ENCODE assay signal across 20 cellular contexts in the genomic region with DNA sequence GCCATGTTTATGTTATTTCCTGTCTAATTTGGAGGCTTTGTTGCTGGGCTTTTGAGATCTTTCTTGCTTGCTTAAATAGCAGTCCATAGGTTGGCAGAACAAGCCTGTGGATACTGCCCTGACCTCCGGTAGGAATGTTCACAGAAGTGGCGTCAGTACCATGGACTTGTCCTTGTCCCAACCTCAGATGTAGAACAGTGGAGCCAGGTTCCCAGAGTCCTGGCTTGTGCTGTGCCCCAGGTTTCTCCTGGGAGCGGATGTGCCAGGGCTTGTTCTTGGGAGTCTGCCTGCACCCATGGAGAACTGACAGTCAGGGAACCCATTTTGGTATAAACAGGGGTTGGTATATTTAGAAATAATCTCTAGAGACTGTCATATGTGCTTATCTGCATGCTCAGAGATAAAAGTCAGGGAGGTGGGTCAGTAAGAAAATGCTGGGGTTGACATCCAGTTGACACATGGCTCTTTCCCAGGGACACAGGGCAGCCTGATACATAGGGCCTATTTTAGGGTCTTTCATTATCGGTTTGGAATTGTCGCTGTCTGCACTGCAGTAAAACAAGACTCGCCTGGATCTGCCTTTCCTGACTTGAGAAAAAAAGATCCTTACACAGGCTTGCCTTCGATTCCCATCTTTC. TPM values are rescaled to one million over a fixed set of nuclear protein-coding genes. Genes with fewer than 3 reads are reported as not detected.
DNase-seq lines count a peak whose midpoint lies in the region; ATAC-seq, FAIRE-seq and TF ChIP-seq lines count a peak whose summit lies in the region.
"Had no signal": no experiment of that assay in that cellular context is flagged by ENCODE, and none has a peak within 500 bp of the region (broad histone marks: within the 10 kb centered on the region; RNA-seq: fewer than 3 reads in every experiment).

No MANE protein-coding gene starts in this region.

- H3K79me2 ChIP-seq in HepG2 (ENCODE audit: insufficient read depth, low read length) = no peaks in the 10 kb centered on the region

- FAIRE-seq in HepG2 (lab: Jason Lieb, UNC) = no peak
- FAIRE-seq: A204.1 had no signal

- POLR2A ChIA-PET in HepG2 (lab: Yijun Ruan, JAX) (no interaction called here), WTC11 (lab: Charles Lee) (no interaction called here)

- no peak overlapping the region for H3K4me3 ChIP-seq in liver (ENCODE audit: low read depth in 1 of 3, low read length in 3 of 3)
- no peak overlapping the region for H3K4me3 ChIP-seq in HepG2 (replicated peaks in 1 of 3; ENCODE audit: insufficient read depth in 1 of 3, low read depth in 2 of 3, low read length in 3 of 3)
- no peak overlapping the region for H3K4me3 ChIP-seq in right atrium auricular region
- no peak overlapping the region for H3K4me3 ChIP-seq in prostate gland
- H3K4me3 ChIP-seq: SJSA1, testis had no signal

- TF ChIP-seq CTCF in liver (IDR thresholded peaks at IDR 0.05; ENCODE audit: low read depth, low read length, missing input control) = no peak
- TF ChIP-seq CTCF in HepG2 (CRISPR knock-in tag; IDR thresholded peaks at IDR 0.05) = no peak
- TF ChIP-seq CTCF in right atrium auricular region (IDR thresholded peaks at IDR 0.05) = no peak
- TF ChIP-seq CTCF in prostate gland (IDR thresholded peaks at IDR 0.05) = no peak
- TF ChIP-seq CTCF in WTC11 (IDR thresholded peaks at IDR 0.05) = no peak

- intact Hi-C loops in HepG2 (cut with micrococcal nuclease; ENCODE audit: unreplicated experiment) (no loop called here), prostate gland (cut with DNase I) (no loop called here)

- TF ChIP-seq POLR2A in HepG2 (IDR thresholded peaks at IDR 0.05; ENCODE audit: insufficient read depth in 1 of 2, low read depth in 2 of 2, low read length in 2 of 2) = no peak
- no peak for TF ChIP-seq POLR2A in prostate gland (IDR thresholded peaks at IDR 0.05)

- H3K4me1 Mint-ChIP-seq in WTC11 = peaks cover 9% of the 10 kb centered on the region
- H3K4me1 Mint-ChIP-seq: brain had no signal

- CTCF ChIA-PET in HepG2 (lab: Yijun Ruan, JAX; ENCODE audit: low intra/inter-chr PET ratio, low total read pairs) (no interaction called here), WTC11 (lab: Charles Lee) (interaction anchor here (1.3 kb wide), 1 partner anchor 18 kb away, joined by 5 read pairs; no protein-coding TSS in a partner anchor)

- TF ChIP-seq RAD21 in liver (IDR thresholded peaks at IDR 0.05) = no peak
- TF ChIP-seq RAD21 in HepG2 (CRISPR knock-in tag; IDR thresholded peaks at IDR 0.05) = no peak

- H4K20me1 ChIP-seq in HepG2 (ENCODE audit: insufficient read depth, low read length) = no peaks in the 10 kb centered on the region

- H3K4me1 ChIP-seq in liver (ENCODE audit: control insufficient read depth in 4 of 4, insufficient read depth in 4 of 4, low read length in 3 of 4) (no peaks in the 10 kb centered on the region), HepG2 (ENCODE audit: insufficient read depth, low read length) (no peaks in the 10 kb centered on the region), right atrium auricular region (peaks cover 0 to 49% of the 10 kb centered on the region in 2 donors), prostate gland (replicated peaks) (no peaks in the 10 kb centered on the region)
- H3K4me1 ChIP-seq: SJSA1, testis had no signal

- peaks cover 0 to 13% (median 2%) of the 10 kb centered on the region in 4 donors for H3K9me3 ChIP-seq in liver (ENCODE audit: control insufficient read depth in 4 of 4, low read length in 3 of 4)
- H3K9me3 ChIP-seq in HepG2 (ENCODE audit: low read length) = no peaks in the 10 kb centered on the region
- peaks cover 0 to 2% of the 10 kb centered on the region in 2 donors for H3K9me3 ChIP-seq in right atrium auricular region
- no peaks in the 10 kb centered on the region for H3K9me3 ChIP-seq in prostate gland
- H3K9me3 ChIP-seq: testis had no signal

- 74% methylated on average over 7 of the region's 7 CpGs for WGBS in liver
- 35% methylated on average over 6 of the region's 7 CpGs for WGBS in HepG2 (ENCODE audit: low lambda C conversion rate)
- WGBS in prostate gland = 26% methylated on average over 7 of the region's 7 CpGs

- H3K9ac ChIP-seq in liver (ENCODE audit: low read depth in 1 of 2, low read length in 2 of 2) = no peak overlapping the region
- no peak overlapping the region for H3K9ac ChIP-seq in HepG2 (ENCODE audit: insufficient read depth, low read depth, low read length)

- H3K27me3 ChIP-seq in liver (ENCODE audit: control insufficient read depth in 4 of 4, insufficient read depth in 4 of 4, low read length in 3 of 4) (peaks cover 0 to 3% (median 0%) of the 10 kb centered on the region in 4 donors), HepG2 (ENCODE audit: control insufficient read depth in 1 of 2, insufficient read depth in 2 of 2, low read length in 2 of 2) (peaks cover 0 to 7% of the 10 kb centered on the region in 2 experiments; a peak in 3 of 5 replicates), right atrium auricular region (no peaks in the 10 kb centered on the region), prostate gland (replicated peaks; ENCODE audit: insufficient read depth) (no peaks in the 10 kb centered on the region)
- H3K27me3 ChIP-seq: SJSA1, testis had no signal

- H3K36me3 ChIP-seq in liver (ENCODE audit: control insufficient read depth in 4 of 4, insufficient read depth in 3 of 4, low read depth in 1 of 4, low read length in 3 of 4) (no peaks in the 10 kb centered on the region), HepG2 (replicated peaks in 1 of 2; ENCODE audit: control insufficient read depth in 1 of 2, insufficient read depth in 2 of 2, low read length in 2 of 2) (no peaks in the 10 kb centered on the region), right atrium auricular region (no peaks in the 10 kb centered on the region), prostate gland (no peaks in the 10 kb centered on the region)
- H3K36me3 ChIP-seq: SJSA1 had no signal

- H3K9me3 Mint-ChIP-seq in WTC11 = peaks cover 30% of the 10 kb centered on the region

- in situ Hi-C loops in HepG2 (cut with HindIII; ENCODE audit: extremely low pct_ligation_motif_present, low pct_unique_long_range_greater_than_20kb) = no loop called here

- ATAC-seq in HepG2 (no peak), GM18867 (IDR thresholded peaks at IDR 0.05; ENCODE audit: unreplicated experiment) (no peak), GM19351 (IDR thresholded peaks at IDR 0.05; ENCODE audit: unreplicated experiment) (no peak), WTC11 (no peak)

- H3K4me3 Mint-ChIP-seq in WTC11 = no peak overlapping the region
- H3K4me3 Mint-ChIP-seq: brain, nephron progenitor cell had no signal

- DNase-seq in HepG2 (ENCODE audit: low spot score) = no peak
- peak; percentile 69 for DNase-seq in right atrium auricular region (ENCODE audit: low spot score)
- no peak for DNase-seq in prostate gland (ENCODE audit: low spot score)
- DNase-seq in DMS 273 (lab: John Stamatoyannopoulos, UW; ENCODE audit: unreplicated experiment) = no peak
- no peak for DNase-seq in WTC11 (ENCODE audit: low spot score)
- DNase-seq: activated CD8-positive, alpha-beta memory T cell treated with anti-CD3 and anti-CD28 coated beads, Interleukin-2, amount 50 U/mL, for 4 hours; activated naive CD4-positive, alpha-beta T cell treated with Interleukin-2 at 50 U/mL for 16 hours; KBM-7; NCI-H1048; NCI-H2081 treated with DMSO at 0.1 percent for 48 hours; NCI-H524 treated with DMSO at 0.1 percent for 48 hours; nephron progenitor cell; testis had no signal

- no TSS peak for BruUV-seq in HepG2 (replicated peaks; lab: Mats Ljungman, UMichigan)

- H3K27me3 Mint-ChIP-seq in WTC11 (ENCODE audit: low read depth) = 0 out of 2 replicates have a peak, but pooled peaks cover 3% of the 10 kb centered on the region
- H3K27me3 Mint-ChIP-seq: brain had no signal

- TF ChIP-seq EP300 in HepG2 (IDR thresholded peaks at IDR 0.05; ENCODE audit: low read depth in 2 of 2, low read length in 2 of 2) (no peak), HepG2 (CRISPR knock-in tag; IDR thresholded peaks at IDR 0.05; ENCODE audit: borderline replicate concordance) (no peak)

- H3K36me3 Mint-ChIP-seq in WTC11 = peaks cover 13% of the 10 kb centered on the region

- H3K27ac ChIP-seq in liver (ENCODE audit: low read depth in 1 of 2, low read length in 2 of 2) = no peak overlapping the region
- H3K27ac ChIP-seq in HepG2 (ENCODE audit: extremely low read length, insufficient read depth, low read length) = no peak overlapping the region
- peak overlapping the region; percentile 76 to 97 for H3K27ac ChIP-seq in right atrium auricular region
- peak overlapping the region; percentile 41 to 49 for H3K27ac ChIP-seq in prostate gland
- H3K27ac ChIP-seq: HL-60, SJSA1 had no signal

- no peak overlapping the region for H3K27ac Mint-ChIP-seq in WTC11
- H3K27ac Mint-ChIP-seq: nephron progenitor cell had no signal

- no peak overlapping the region for H3K4me2 ChIP-seq in HepG2 (ENCODE audit: low read depth, low read length)

- no peak overlapping the region for H2AFZ ChIP-seq in HepG2 (ENCODE audit: low read length)

TF ChIP-seq in WTC11, 78 proteins besides CTCF, POLR2A, EP300 and RAD21 (continues in another document):
- TF ChIP-seq GTF2I (CRISPR knock-in tag; conservative IDR thresholded peaks at IDR 0.05) = no peak

RNA-seq across cellular contexts. Expression of a gene that starts 22.9 kb away (rescaled TPM):
- total RNA-seq in liver (1 to 10 TPM in 1 of 2 donors, under 1 TPM in 1; 0.37 to 1.9 TPM), HepG2 (2016; rRNA removed; fragmentation: Illumina TruSeq; extraction: Trizol) (not detected in 2 replicates), right atrium auricular region (10 to 100 TPM; 83.1 to 93.6 TPM), prostate gland (10 to 100 TPM in 1 of 2 donors, 1 to 10 TPM in 1; 8.1 to 18.2 TPM), WTC11 (2021) (1.7 to 2.2 TPM (median 2.1 TPM) in 3 replicates)
- polyA plus RNA-seq in liver (under 1 TPM; 0.23 to 0.44 TPM), HepG2 (2011; rRNA removed) (0.05 TPM in 1 of 2 replicates, not detected in the other)
- total RNA-seq in HepG2 (2016; cell fraction: cytosol; rRNA removed; fragmentation: Illumina TruSeq; extraction: Trizol; ENCODE audit: low read depth) = not detected in 2 replicates
- total RNA-seq in HepG2 (2016; cell fraction: insoluble cytoplasmic fraction; rRNA removed; fragmentation: Illumina TruSeq; extraction: Trizol) = not detected in 2 replicates
- total RNA-seq in HepG2 (2016; cell fraction: membrane; rRNA removed; fragmentation: Illumina TruSeq; extraction: Trizol) = not detected in 2 replicates
- not detected in 2 replicates for total RNA-seq in HepG2 (2016; cell fraction: nucleus; rRNA removed; fragmentation: Illumina TruSeq; extraction: Trizol)
- polyA plus RNA-seq in HepG2 (2011; cell fraction: cytosol; rRNA removed) = 0.01 TPM in 2 replicates
- polyA plus RNA-seq in HepG2 (2011; cell fraction: nucleus; rRNA removed) = 0.06 and 0.19 TPM in 2 replicates
- 0.04 TPM in 1 of 2 replicates, not detected in the other for polyA plus RNA-seq in HepG2 (2012)
- not detected in 2 replicates for polyA plus RNA-seq in HepG2 (2016; cell fraction: cytosol; fragmentation: Illumina TruSeq; extraction: Trizol; ENCODE audit: low read depth)
- not detected in 2 replicates for polyA plus RNA-seq in HepG2 (2016; cell fraction: insoluble cytoplasmic fraction; fragmentation: Illumina TruSeq; extraction: Trizol; ENCODE audit: low read depth)
- polyA plus RNA-seq in HepG2 (2016; cell fraction: membrane; fragmentation: Illumina TruSeq; extraction: Trizol; ENCODE audit: low read depth) = not detected in 2 replicates
- polyA plus RNA-seq in HepG2 (2016; cell fraction: nucleus; fragmentation: Illumina TruSeq; extraction: Trizol; ENCODE audit: insufficient read depth, low read depth) = not detected in 2 replicates
- polyA minus RNA-seq in HepG2 (2011; rRNA and poly(A)+ RNA removed; ENCODE audit: low replicate concordance) = 0.06 and 0.80 TPM in 2 replicates
- polyA minus RNA-seq in HepG2 (2011; cell fraction: cytosol; rRNA and poly(A)+ RNA removed) = not detected in 2 replicates
- polyA minus RNA-seq in HepG2 (2011; cell fraction: nucleus; rRNA and poly(A)+ RNA removed) = 0.13 and 0.37 TPM in 2 replicates

Comparison
In these comparisons a context has a peak if more than half of its experiments do, and no peak if none do; other contexts are left out.
1. H3K27ac ChIP-seq: peak in right atrium auricular region (2 of 2) and prostate gland (2 of 2); none in liver (0 of 2) and HepG2 (single experiment).
2. RNA of a gene that starts 22.9 kb away (total RNA-seq): 83.1 to 93.6 TPM in right atrium auricular region; 8.1 to 18.2 TPM in prostate gland, 0.37 to 1.9 TPM in liver, 1.7 to 2.2 TPM in WTC11 and not detected in HepG2; every median in the first group is over 4 times any median in the second.